In the genomic region with DNA sequence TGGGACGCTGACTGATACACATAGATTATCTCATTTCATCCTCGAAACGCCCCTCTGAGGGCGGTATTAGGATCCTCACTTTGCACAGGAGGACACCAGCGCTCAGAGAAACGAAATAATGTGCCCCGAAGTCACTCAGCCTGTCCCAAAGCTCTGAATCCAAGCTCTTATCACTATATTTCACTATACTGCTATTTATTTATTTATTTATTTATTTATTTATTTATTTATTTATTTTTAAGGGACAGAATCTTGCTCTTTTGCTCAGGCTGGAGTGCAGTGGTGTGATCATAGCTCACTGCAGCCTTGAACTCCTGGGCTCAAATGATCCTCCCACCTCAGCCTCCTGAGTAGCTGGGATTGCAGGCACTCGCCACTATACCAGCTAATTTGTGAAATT, we compare ENCODE assay signal across 1 cellular context.
TF ChIP-seq lines count a peak whose summit lies in the region.

No MANE protein-coding gene starts in this region.

TF ChIP-seq in HEK293, 187 proteins besides CTCF, POLR2A, EP300 and RAD21 (continued from another document):
- TF ChIP-seq OVOL3 (tag by site-specific recombination; IDR thresholded peaks at IDR 0.05) (0 out of 2 replicates have a peak, but pooled peaks have one; percentile 16), ZNF791 (tag by site-specific recombination; IDR thresholded peaks at IDR 0.05) (0 out of 2 replicates have a peak, but pooled peaks have one; percentile 61), ZNF433 (tag by site-specific recombination; IDR thresholded peaks at IDR 0.05; ENCODE audit: low read depth) (peak; percentile 73; the same call in 1 of the 2 replicates), ZNF518A (tag by site-specific recombination; conservative IDR thresholded peaks at IDR 0.05; ENCODE audit: low read depth) (peak; percentile 92), ZXDB (tag by site-specific recombination; IDR thresholded peaks at IDR 0.05) (peak; percentile 50; the same call in 1 of the 2 replicates), ZNF341 (tag by site-specific recombination; IDR thresholded peaks at IDR 0.05; ENCODE audit: low read depth) (0 out of 2 replicates have a peak, but pooled peaks have one; percentile 13), ZNF394 (tag by site-specific recombination; IDR thresholded peaks at IDR 0.05; ENCODE audit: borderline replicate concordance) (peak; percentile 96), ZNF558 (tag by site-specific recombination; IDR thresholded peaks at IDR 0.05) (peak; percentile 57), ZNF292 (tag by site-specific recombination; IDR thresholded peaks at IDR 0.05; ENCODE audit: borderline replicate concordance, low read depth) (0 out of 2 replicates have a peak, but pooled peaks have one; percentile 14), ZNF555 (tag by site-specific recombination; conservative IDR thresholded peaks at IDR 0.05) (peak; percentile 79), ZBTB21 (tag by site-specific recombination; IDR thresholded peaks at IDR 0.05) (peak; percentile 36; the same call in 1 of the 2 replicates)
